Comparison of ENCODE assay signal across 1 cellular context in the genomic region with DNA sequence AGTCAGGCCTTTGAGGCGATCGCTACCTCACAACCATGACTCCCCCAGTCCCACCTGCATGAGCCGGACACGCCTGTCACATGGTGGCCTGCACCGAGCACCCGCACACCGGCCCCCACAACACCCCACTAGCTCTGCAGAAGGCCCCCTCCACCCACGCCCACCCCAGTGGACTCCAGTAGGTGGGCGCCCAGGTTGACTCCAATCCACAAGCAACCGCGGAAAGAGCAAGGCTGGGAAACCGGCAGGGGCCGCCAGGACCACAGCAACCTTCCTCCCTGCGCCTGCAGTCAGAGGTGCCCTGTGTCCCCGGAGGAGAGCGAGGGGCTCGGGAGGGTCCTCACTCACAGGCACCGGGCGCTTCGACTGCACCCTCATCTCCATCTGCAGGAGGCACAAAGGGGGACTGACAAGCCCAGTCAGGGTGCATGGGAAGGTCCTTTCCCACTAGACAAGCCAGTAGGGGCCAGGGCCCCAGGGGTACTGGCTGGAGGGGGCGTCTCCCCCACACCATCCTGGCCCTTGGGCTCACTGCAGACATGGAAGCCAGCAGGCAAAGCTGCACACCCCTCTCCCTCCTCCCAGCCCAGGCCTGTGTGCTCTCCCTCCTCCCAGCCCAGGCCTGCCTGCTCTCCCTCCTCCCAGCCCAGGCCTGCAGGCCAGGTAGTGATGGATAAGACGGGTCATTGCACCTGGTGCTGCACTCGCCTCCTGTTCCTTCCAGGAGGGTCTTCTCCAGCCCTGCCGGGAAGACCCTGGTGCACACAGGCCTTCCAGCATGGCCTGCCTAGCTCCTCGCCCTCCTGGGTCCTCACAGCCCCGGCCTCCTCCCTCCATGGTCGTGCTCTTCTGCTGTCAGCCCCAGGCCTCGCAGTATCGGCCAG.
TF ChIP-seq lines count a peak whose summit lies in the region.

No MANE protein-coding gene starts in this region.

TF ChIP-seq in H1, 55 proteins besides CTCF, POLR2A, EP300 and RAD21:
- no peak for TF ChIP-seq SUZ12 (IDR thresholded peaks at IDR 0.05; ENCODE audit: low read length)
